ENCODE assay signal across 1 cellular context in the genomic region with DNA sequence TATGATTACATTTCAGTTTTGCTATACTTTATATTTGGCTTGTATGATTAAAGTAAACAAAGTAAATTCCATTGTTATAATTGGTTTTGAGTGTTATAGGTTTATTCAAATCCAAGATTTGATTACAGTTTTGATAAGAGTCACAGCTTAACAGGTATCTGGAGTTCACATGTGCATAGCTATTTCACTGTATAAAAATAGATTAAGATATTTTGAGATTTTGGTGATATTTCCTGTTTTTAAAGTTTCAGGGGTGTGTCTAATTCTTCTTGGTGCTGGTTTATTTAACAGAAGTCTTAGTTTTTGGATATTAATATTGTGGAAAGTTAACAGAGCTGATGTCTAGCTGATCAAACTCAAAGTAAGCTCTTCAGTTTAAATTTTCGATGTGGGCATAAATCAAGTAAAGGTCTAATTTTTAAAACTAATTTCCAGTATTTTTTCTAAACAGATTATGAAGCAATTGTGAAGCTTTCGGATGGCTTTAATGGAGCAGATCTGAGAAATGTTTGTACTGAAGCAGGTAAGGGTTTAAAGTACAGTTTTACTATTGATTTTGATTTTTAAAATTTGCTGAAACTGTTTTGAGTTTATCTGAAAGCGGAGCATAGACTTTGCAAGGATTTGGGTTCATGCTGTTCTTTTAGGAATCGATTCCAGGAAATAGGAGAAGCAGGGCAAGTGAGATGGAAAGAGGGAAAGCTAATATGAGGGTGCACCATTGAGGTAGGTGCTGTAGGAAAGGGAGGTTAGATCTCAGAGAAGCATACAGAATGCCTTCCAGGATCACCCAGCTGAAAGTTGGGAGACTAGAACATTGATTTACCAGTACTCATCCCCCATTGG.
TF ChIP-seq lines count a peak whose summit lies in the region.

No MANE protein-coding gene starts in this region.

TF ChIP-seq in GM12878, 131 proteins besides CTCF, POLR2A, EP300 and RAD21:
- TF ChIP-seq BACH1 (IDR thresholded peaks at IDR 0.05; ENCODE audit: borderline replicate concordance) (no peak), MEF2A (IDR thresholded peaks at IDR 0.05; ENCODE audit: insufficient read depth, low read depth, low read length) (0 out of 2 replicates have a peak, but pooled peaks have one; percentile 14)
